8 cellular contexts compared by ENCODE assay signal in the genomic region with DNA sequence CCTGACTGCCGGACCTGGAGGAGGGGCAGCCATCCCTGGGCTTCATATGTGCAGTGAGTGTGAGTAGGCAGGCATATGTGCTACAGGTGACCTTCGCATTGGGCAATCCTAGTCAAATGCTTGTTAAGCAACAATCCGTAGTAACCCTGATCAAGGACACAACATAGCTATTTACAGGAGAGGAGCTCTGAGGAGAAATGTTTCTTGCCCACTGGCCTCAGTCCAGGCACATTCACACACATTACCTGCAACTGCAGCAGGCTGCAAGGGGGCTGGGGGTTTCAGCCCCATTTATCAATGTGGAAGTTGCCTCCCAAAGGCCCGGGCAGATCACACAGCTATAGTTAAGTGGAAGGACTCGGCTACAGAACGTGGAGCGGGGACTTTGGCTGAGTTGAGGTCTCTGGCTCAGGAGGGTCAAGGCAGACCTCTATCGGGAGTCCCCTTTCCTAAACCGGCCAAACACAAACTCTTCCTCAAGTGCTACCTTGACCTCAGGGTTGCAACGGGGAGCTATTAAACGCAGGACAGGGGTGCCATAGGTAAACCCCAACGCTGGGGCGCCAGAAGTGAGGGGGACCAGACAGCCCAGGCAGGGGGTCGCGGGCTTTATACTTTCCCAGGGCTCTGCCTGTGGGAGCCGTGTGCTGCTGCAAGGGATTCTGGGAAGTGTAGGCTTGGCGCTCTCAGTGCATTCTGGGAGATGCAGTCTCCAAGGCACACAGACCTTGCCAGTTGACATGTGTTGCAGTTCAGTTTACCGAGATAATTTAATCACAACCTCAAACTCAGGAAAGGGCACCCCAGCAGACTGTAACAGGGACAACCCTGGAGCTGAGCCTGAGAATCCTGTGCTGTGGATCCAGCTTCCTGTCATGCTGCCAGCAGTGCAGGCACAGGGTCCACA. TPM values are rescaled to one million over a fixed set of nuclear protein-coding genes. Genes with fewer than 3 reads are reported as not detected.
DNase-seq lines count a peak whose midpoint lies in the region; ATAC-seq and TF ChIP-seq lines count a peak whose summit lies in the region.

No MANE protein-coding gene starts in this region.

- DNase-seq in Right ventricle myocardium inferior (ENCODE audit: missing footprints) (peak; percentile 75), cardiac septum (ENCODE audit: low spot score) (no peak), NB4 (ENCODE audit: low read depth) (peak; percentile 61), epithelial cell of esophagus (ENCODE audit: low read depth) (peak; percentile 66), thoracic aorta (ENCODE audit: low spot score) (no peak), islet precursor cell (no peak)
- DNase-seq in activated CD4-positive, alpha-beta T cell treated with anti-CD3 and anti-CD28 coated beads, Interleukin-2, amount 50 U/mL, for 1 hour, result peak; percentile 30

- H3K4me1 ChIP-seq in muscle layer of colon (ENCODE audit: insufficient read depth, low read length) (peaks cover 9% of the 10 kb centered on the region), thoracic aorta (ENCODE audit: control insufficient read depth in 1 of 2, low read depth in 2 of 2) (no peaks in the 10 kb centered on the region)

- H3K9ac ChIP-seq in muscle layer of colon (ENCODE audit: low read length), result no peak overlapping the region

- H3K36me3 ChIP-seq in muscle layer of colon (ENCODE audit: insufficient read depth, low read length), result no peaks in the 10 kb centered on the region
- no peaks in the 10 kb centered on the region for H3K36me3 ChIP-seq in thoracic aorta

- H3K27ac ChIP-seq in muscle layer of colon (ENCODE audit: low read depth, low read length) (no peak overlapping the region), thoracic aorta (no peak overlapping the region)

- no peak for TF ChIP-seq POLR2A in NB4 (IDR thresholded peaks at IDR 0.05; ENCODE audit: extremely low read depth, insufficient read length)

- H3K9me3 ChIP-seq in muscle layer of colon (ENCODE audit: low read length) (no peaks in the 10 kb centered on the region), thoracic aorta (no peaks in the 10 kb centered on the region)

- intact Hi-C loops in Right ventricle myocardium inferior (cut with DNase I), result loop anchor here (5.0 kb wide), 2 partner anchors 186 to 206 kb away; a partner anchor contains a TSS
- intact Hi-C loops in cardiac septum (cut with DNase I), result loop anchor here (5.0 kb wide), 3 partner anchors 116 to 206 kb away; a partner anchor contains a TSS

- H3K4me3 ChIP-seq in NB4 (ENCODE audit: low read depth, low read length) (no peak overlapping the region), epithelial cell of esophagus (ENCODE audit: low read length) (peak overlapping the region; percentile 9), muscle layer of colon (ENCODE audit: low read depth in 1 of 2, low read length in 2 of 2) (peak overlapping the region; percentile 20 to 58), thoracic aorta (peak overlapping the region; percentile 69)

- ATAC-seq in Right ventricle myocardium inferior (peak; percentile 88), thoracic aorta (ENCODE audit: insufficient number of reproducible peaks, low FRiP score, low read depth) (peak; percentile 21)

- TF ChIP-seq CTCF in NB4 (IDR thresholded peaks at IDR 0.05; ENCODE audit: low read depth, low read length), result no peak
- TF ChIP-seq CTCF in epithelial cell of esophagus (IDR thresholded peaks at IDR 0.05; ENCODE audit: insufficient read depth, low read depth, low read length, missing control alignments), result no peak
- TF ChIP-seq CTCF in thoracic aorta (IDR thresholded peaks at IDR 0.05), result no peak

- H3K27me3 ChIP-seq in muscle layer of colon (ENCODE audit: control insufficient read depth in 1 of 2, insufficient read depth in 2 of 2, low read length in 2 of 2) (no peaks in the 10 kb centered on the region), thoracic aorta (replicated peaks; ENCODE audit: insufficient read depth) (no peaks in the 10 kb centered on the region)

RNA-seq across cellular contexts. Expression of a gene that starts 9.4 kb away (rescaled TPM):
- 4.5 TPM for total RNA-seq in Right ventricle myocardium inferior
- total RNA-seq in cardiac septum, result 1.1 TPM
- total RNA-seq in thoracic aorta, result 1 to 10 TPM; 1.5 to 2.6 TPM

RNA-seq across cellular contexts. Expression of a gene that starts 17.6 kb away (rescaled TPM):
- 25.8 TPM for total RNA-seq in Right ventricle myocardium inferior
- total RNA-seq in cardiac septum, result 21.0 TPM
- total RNA-seq in thoracic aorta, result 100 to 1,000 TPM; 231 to 309 TPM

RNA-seq across cellular contexts. Expression of a gene that starts 22.9 kb away (rescaled TPM):
- total RNA-seq in Right ventricle myocardium inferior (0.84 TPM), cardiac septum (0.48 TPM), thoracic aorta (10 to 100 TPM; 18.8 to 19.8 TPM)

RNA-seq across cellular contexts. Expression of a gene that starts 24.5 kb away (rescaled TPM):
- total RNA-seq in Right ventricle myocardium inferior, result 411 TPM
- total RNA-seq in cardiac septum, result 339 TPM
- total RNA-seq in thoracic aorta, result 100 to 1,000 TPM; 147 to 272 TPM

RNA-seq across cellular contexts. Expression of a gene that starts 27.6 kb away (rescaled TPM):
- total RNA-seq in Right ventricle myocardium inferior, result 2.4 TPM
- total RNA-seq in cardiac septum, result 1.1 TPM
- under 1 TPM in 1 of 2 donors, not detected in 1; 0.27 TPM for total RNA-seq in thoracic aorta

Comparison
In these comparisons a context has a peak if more than half of its experiments do, and no peak if none do; other contexts are left out.
1. DNase-seq: peak in Right ventricle myocardium inferior (single experiment), NB4 (single experiment), activated CD4-positive, alpha-beta T cell treated with anti-CD3 and anti-CD28 coated beads, Interleukin-2, amount 50 U/mL, for 1 hour (single experiment) and epithelial cell of esophagus (single experiment); none in cardiac septum (single experiment), thoracic aorta (single experiment) and islet precursor cell (single experiment).
2. RNA of a gene that starts 22.9 kb away (total RNA-seq): 18.8 to 19.8 TPM in thoracic aorta; 0.84 TPM in Right ventricle myocardium inferior (single experiment) and 0.48 TPM in cardiac septum (single experiment); every median in the first group is over 10 times any median in the second.